Comparison of ENCODE assay signal across 8 cellular contexts in genomic region chr7:123557631-123558505, GRCh38. TPM values are rescaled to one million over a fixed set of nuclear protein-coding genes. Genes with fewer than 3 reads are reported as not detected.
DNase-seq lines count a peak whose midpoint lies in the region; FAIRE-seq and TF ChIP-seq lines count a peak whose summit lies in the region.

TSS of gene NDUFA5 (minus strand) at chr7:123557818. CDS start at chr7:123557795, 23 bp downstream.

- H2BK15ac ChIP-seq in neuronal stem cell (ENCODE audit: low read length), result no peak within 1 kb of the TSS

- no peak within 1 kb of the TSS for H4K91ac ChIP-seq in neuronal stem cell (ENCODE audit: low read depth, low read length, poor library complexity)

- H2AFZ ChIP-seq in neuronal stem cell (ENCODE audit: low read length), result peak within 1 kb of the TSS; percentile 78

- no peak within 1 kb of the TSS for H3K4me3 Mint-ChIP-seq in HFFc6

- peak within 1 kb of the TSS; percentile 44 for H3K27ac ChIP-seq in neuronal stem cell (replicated peaks; ENCODE audit: low read length)

- peak within 1 kb of the TSS; percentile 87 for H3K9ac ChIP-seq in neuronal stem cell (ENCODE audit: low read depth, low read length, poor library complexity)

- no peak within 1 kb of the TSS for H4K8ac ChIP-seq in neuronal stem cell (ENCODE audit: low read depth, low read length)

- FAIRE-seq in frontal cortex (lab: Jason Lieb, UNC), result peak; percentile 91

- H3K36me3 ChIP-seq in neuronal stem cell (replicated peaks in 1 of 2; ENCODE audit: control insufficient read depth in 2 of 2, insufficient read depth in 2 of 2, low read length in 2 of 2), result peaks cover 2 to 35% of the 10 kb centered on the region in 2 donors

- H2BK5ac ChIP-seq in neuronal stem cell (ENCODE audit: low read length), result no peak within 1 kb of the TSS

- peaks cover 2% of the 10 kb centered on the region for H3K79me1 ChIP-seq in neuronal stem cell (ENCODE audit: low read depth, low read length)

- in situ Hi-C loops in SK-MEL-5 (cut with HindIII; ENCODE audit: low pct_unique_long_range_greater_than_20kb, low sequenced_read_pairs), result no loop called here

- TF ChIP-seq CTCF in HFFc6 (IDR thresholded peaks at IDR 0.05) (no peak), subcutaneous adipose tissue (IDR thresholded peaks at IDR 0.05; ENCODE audit: low read depth) (no peak)

- H2BK120ac ChIP-seq in neuronal stem cell (ENCODE audit: low read depth, low read length), result no peak within 1 kb of the TSS

- H3K36me3 Mint-ChIP-seq in HFFc6 (ENCODE audit: low read depth), result peaks cover 4% of the 10 kb centered on the region

- DNase-seq in GM04504 (ENCODE audit: low read depth) (peak; percentile 98), HFFc6 (peak; percentile 100), NAMALWA (ENCODE audit: low spot score) (peak; percentile 100), SK-MEL-5 (ENCODE audit: low read depth, low spot score) (peak; percentile 100), frontal cortex (ENCODE audit: low spot score in 2 of 2) (peak; percentile 73 to 77), neuronal stem cell (ENCODE audit: low spot score) (peak; percentile 98)
- DNase-seq in activated naive CD4-positive, alpha-beta T cell treated with Interleukin-2 at 50 U/mL for 16 hours, result peak; percentile 96

- no peaks in the 10 kb centered on the region for H3K9me3 Mint-ChIP-seq in HFFc6

- no peak within 1 kb of the TSS for H2BK12ac ChIP-seq in neuronal stem cell (ENCODE audit: low read length)

- WGBS in neuronal stem cell (ENCODE audit: extremely low coverage in 2 of 2, insufficient read length in 2 of 2, insufficient replicate concordance in 1 of 2), 2 donors, result 100% methylated on average over 1 of the region's 34 CpGs; no CpG with 5 or more reads in 1 of the 2 donors

- H3K4me3 ChIP-seq in neuronal stem cell (ENCODE audit: low read length in 2 of 2), result peak within 1 kb of the TSS; percentile 69 to 97

- peak within 1 kb of the TSS; percentile 72 for H3K4me2 ChIP-seq in neuronal stem cell (ENCODE audit: insufficient read depth, low read length, poor library complexity, severe bottlenecking)

- H3K4ac ChIP-seq in neuronal stem cell (ENCODE audit: low read length), result no peak within 1 kb of the TSS

- no peak within 1 kb of the TSS for H3K23ac ChIP-seq in neuronal stem cell (ENCODE audit: low read depth, low read length, poor library complexity)

- H3K4me1 Mint-ChIP-seq in HFFc6 (ENCODE audit: low read depth), result no peaks in the 10 kb centered on the region

- H3K27me3 ChIP-seq in neuronal stem cell (ENCODE audit: control insufficient read depth in 3 of 3, insufficient read depth in 3 of 3, low read depth in 1 of 3, low read length in 3 of 3), result no peaks in the 10 kb centered on the region

- no peak within 1 kb of the TSS for H2AK5ac ChIP-seq in neuronal stem cell (ENCODE audit: low read depth, low read length)

- H3K18ac ChIP-seq in neuronal stem cell (ENCODE audit: low read length), result peak within 1 kb of the TSS; percentile 58

- H3K4me1 ChIP-seq in neuronal stem cell (ENCODE audit: control insufficient read depth in 2 of 2, insufficient read depth in 1 of 2, low read depth in 1 of 2, low read length in 2 of 2), result peaks cover 0 to 3% of the 10 kb centered on the region in 2 donors

- H3K27me3 Mint-ChIP-seq in HFFc6 (ENCODE audit: insufficient read depth), result peaks cover 5% of the 10 kb centered on the region

- H3K27ac Mint-ChIP-seq in HFFc6, result no peak within 1 kb of the TSS

- H3K14ac ChIP-seq in neuronal stem cell (ENCODE audit: low read length), result no peak within 1 kb of the TSS

- H3K9me3 ChIP-seq in neuronal stem cell (replicated peaks in 1 of 2; ENCODE audit: control insufficient read depth in 2 of 2, insufficient read depth in 1 of 2, low read depth in 1 of 2, low read length in 2 of 2), result no peaks in the 10 kb centered on the region

RNA-seq across cellular contexts. Expression of gene NDUFA5, which starts in this region (rescaled TPM):
- total RNA-seq in HFFc6 (2021; fragmentation: NEBNext Ultra II Directional; extraction: Animal tissue kit (Norgen Biotek cat#: 25700)), result 10 to 100 TPM; 46.1 to 52.7 (median 49.7) TPM
- 118 and 132 TPM in 2 replicates for total RNA-seq in SK-MEL-5 (2014; rRNA removed; shearing (Covaris generic))
- 71.6 and 88.4 TPM in 2 replicates for polyA plus RNA-seq in SK-MEL-5 (2015; cell fraction: cytosol; rRNA removed)
- polyA plus RNA-seq in SK-MEL-5 (2015; cell fraction: nucleus; rRNA removed), result 74.5 and 84.6 TPM in 2 replicates
- total RNA-seq in frontal cortex (125 TPM), subcutaneous adipose tissue (10 to 100 TPM; 39.0 to 68.2 (median 39.1) TPM)
- 69.3 TPM for polyA plus RNA-seq in neuronal stem cell (2013, experiment 1 of 2)
- polyA plus RNA-seq in neuronal stem cell (2013, experiment 2 of 2), result 71.5 TPM

Comparison
In these comparisons a context has a peak if more than half of its experiments do, and no peak if none do; other contexts are left out.
1. Peak in every context shown above with its lines: DNase-seq, H3K4me3 ChIP-seq and H3K27ac ChIP-seq.